Comparison of ENCODE assay signal across 21 cellular contexts in the genomic region with DNA sequence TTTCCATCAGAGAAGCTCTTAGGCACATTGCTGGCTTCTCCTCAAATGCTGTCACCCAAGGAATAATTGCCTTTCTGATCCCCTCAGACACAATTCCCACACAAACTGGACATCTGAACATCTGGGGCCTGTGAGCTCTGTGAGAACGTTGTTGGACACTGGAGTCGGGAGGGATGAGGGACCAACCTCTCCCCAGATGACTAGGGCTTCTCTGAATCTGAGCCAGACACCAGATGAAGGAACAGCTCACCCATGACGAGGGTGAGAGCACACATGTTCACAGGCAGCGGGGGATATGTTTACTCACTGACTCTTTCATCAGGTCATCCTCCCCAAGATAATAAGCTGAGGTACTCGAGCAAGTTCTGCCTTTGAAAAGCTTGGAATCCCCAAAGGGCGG.
A peak's percentile ranks its signal among the peaks of the same experiment; 100 is the strongest.
DNase-seq lines count a peak whose midpoint lies in the region; ATAC-seq and TF ChIP-seq lines count a peak whose summit lies in the region.
"Had no signal": no experiment of that assay in that cellular context is flagged by ENCODE, and none has a peak within 500 bp of the region (broad histone marks: within the 10 kb centered on the region; RNA-seq: fewer than 3 reads in every experiment).

No MANE protein-coding gene starts in this region.

- no peak overlapping the region; the same call in 1 of the 2 replicates for H3K27ac ChIP-seq in SU-DHL-6 (ENCODE audit: low read depth, low read length)
- H3K27ac ChIP-seq: KMS-11, neural progenitor cell had no signal

- H3K9me3 Mint-ChIP-seq in activated CD4-positive, alpha-beta memory T cell treated with anti-CD3 and anti-CD28 coated beads, Interleukin-2, amount 10 ng/mL, durations not matched to agents 7 days and 5 days: peaks cover 2% of the 10 kb centered on the region
- peaks cover 5% of the 10 kb centered on the region for H3K9me3 Mint-ChIP-seq in activated CD4-positive, alpha-beta memory T cell treated with anti-CD3 and anti-CD28 coated beads for 36 hours
- H3K9me3 Mint-ChIP-seq in activated CD8-positive, alpha-beta T cell treated with anti-CD3 and anti-CD28 coated beads for 36 hours: no peaks in the 10 kb centered on the region

- H3K4me3 ChIP-seq in SU-DHL-6 (ENCODE audit: insufficient read depth, low read length, poor library complexity, severe bottlenecking) (no peak overlapping the region), fibroblast of mammary gland (ENCODE audit: control insufficient read depth, low read depth, low read length) (no peak overlapping the region)
- H3K4me3 ChIP-seq: HAP-1, neural progenitor cell had no signal

- H3K27ac Mint-ChIP-seq in activated CD4-positive, alpha-beta memory T cell treated with anti-CD3 and anti-CD28 coated beads, Interleukin-2, amount 10 ng/mL, durations not matched to agents 7 days and 5 days: no peak overlapping the region
- no peak overlapping the region for H3K27ac Mint-ChIP-seq in activated CD4-positive, alpha-beta memory T cell treated with anti-CD3 and anti-CD28 coated beads for 36 hours
- no peak overlapping the region for H3K27ac Mint-ChIP-seq in activated CD8-positive, alpha-beta T cell treated with anti-CD3 and anti-CD28 coated beads for 36 hours
- H3K27ac Mint-ChIP-seq: neural progenitor cell; T-helper 1 cell treated with Interleukin-12 subunit alpha and Interleukin-12 subunit beta and Interleukin-4 antibody, amounts not matched to agents 30 μg/mL and 1 μg/mL, for 36 hours had no signal

- peaks cover 23% of the 10 kb centered on the region for H3F3A ChIP-seq in SU-DHL-6 (ENCODE audit: insufficient read depth)

- peaks cover 5% of the 10 kb centered on the region; the same call in 1 of the 2 replicates for H3K79me2 ChIP-seq in SU-DHL-6 (ENCODE audit: insufficient read depth, low read length)

- intact Hi-C loops in activated CD4-positive, alpha-beta memory T cell treated with anti-CD3 and anti-CD28 coated beads for 36 hours (cut with micrococcal nuclease): loop anchor here (5.0 kb wide), 1 partner anchor 34 kb away; no protein-coding TSS in a partner anchor
- intact Hi-C loops in activated CD8-positive, alpha-beta T cell treated with anti-CD3 and anti-CD28 coated beads for 36 hours (cut with micrococcal nuclease): no loop called here

- ATAC-seq in HG02885 (IDR thresholded peaks at IDR 0.05; ENCODE audit: poor library complexity, unreplicated experiment): no peak
- no peak for ATAC-seq in activated CD8-positive, alpha-beta T cell treated with anti-CD3 and anti-CD28 coated beads for 36 hours
- ATAC-seq: Panc1, sciatic nerve had no signal

- no peaks in the 10 kb centered on the region for H4K20me1 ChIP-seq in SU-DHL-6 (ENCODE audit: low read depth, low read length)

- H3K27me3 Mint-ChIP-seq in activated CD4-positive, alpha-beta memory T cell treated with anti-CD3 and anti-CD28 coated beads, Interleukin-2, amount 10 ng/mL, durations not matched to agents 7 days and 5 days: peaks cover 13% of the 10 kb centered on the region
- peaks cover 20% of the 10 kb centered on the region for H3K27me3 Mint-ChIP-seq in activated CD4-positive, alpha-beta memory T cell treated with anti-CD3 and anti-CD28 coated beads for 36 hours
- peaks cover 19% of the 10 kb centered on the region for H3K27me3 Mint-ChIP-seq in activated CD8-positive, alpha-beta T cell treated with anti-CD3 and anti-CD28 coated beads for 36 hours

- peaks cover 72% of the 10 kb centered on the region for H3K4me1 Mint-ChIP-seq in activated CD4-positive, alpha-beta memory T cell treated with anti-CD3 and anti-CD28 coated beads, Interleukin-2, amount 10 ng/mL, durations not matched to agents 7 days and 5 days
- peaks cover 50% of the 10 kb centered on the region for H3K4me1 Mint-ChIP-seq in activated CD4-positive, alpha-beta memory T cell treated with anti-CD3 and anti-CD28 coated beads for 36 hours (ENCODE audit: low read depth)
- peaks cover 31% of the 10 kb centered on the region for H3K4me1 Mint-ChIP-seq in activated CD8-positive, alpha-beta T cell treated with anti-CD3 and anti-CD28 coated beads for 36 hours (ENCODE audit: low read depth)

- TF ChIP-seq CTCF in SU-DHL-6 (IDR thresholded peaks at IDR 0.05; ENCODE audit: insufficient read depth, low read length, poor library complexity, severe bottlenecking): no peak
- TF ChIP-seq CTCF in fibroblast of mammary gland (conservative IDR thresholded peaks at IDR 0.05; ENCODE audit: control insufficient read depth, insufficient read depth, low read depth, low read length): no peak
- no peak for TF ChIP-seq CTCF in activated CD8-positive, alpha-beta T cell treated with anti-CD3 and anti-CD28 coated beads for 36 hours (IDR thresholded peaks at IDR 0.05)

- CTCF ChIA-PET in activated CD4-positive, alpha-beta memory T cell treated with anti-CD3 and anti-CD28 coated beads, Interleukin-2, amount 10 ng/mL, durations not matched to agents 7 days and 5 days (lab: Charles Lee): interaction anchor here (1.7 kb wide), 1 partner anchor 53 kb away, joined by 5 read pairs; no protein-coding TSS in a partner anchor
- CTCF ChIA-PET in activated CD4-positive, alpha-beta memory T cell treated with anti-CD3 and anti-CD28 coated beads for 36 hours (lab: Charles Lee): no interaction called here
- CTCF ChIA-PET in activated CD8-positive, alpha-beta T cell treated with anti-CD3 and anti-CD28 coated beads for 36 hours (lab: Charles Lee): interaction anchor here (0.9 to 2.0 kb wide), 4 partner anchors 9 to 1006 kb away, joined by 3 to 6 read pairs (median 4); no protein-coding TSS in a partner anchor

- peak overlapping the region; percentile 87 for H3K4me2 ChIP-seq in SU-DHL-6 (ENCODE audit: low read depth, low read length, poor library complexity, severe bottlenecking)
- H3K4me2 ChIP-seq: KMS-11, neural progenitor cell had no signal

- no peak overlapping the region for H3K4me3 Mint-ChIP-seq in activated CD4-positive, alpha-beta memory T cell treated with anti-CD3 and anti-CD28 coated beads, Interleukin-2, amount 10 ng/mL, durations not matched to agents 7 days and 5 days
- no peak overlapping the region for H3K4me3 Mint-ChIP-seq in activated CD4-positive, alpha-beta memory T cell treated with anti-CD3 and anti-CD28 coated beads for 36 hours
- H3K4me3 Mint-ChIP-seq in activated CD8-positive, alpha-beta T cell treated with anti-CD3 and anti-CD28 coated beads for 36 hours: no peak overlapping the region
- H3K4me3 Mint-ChIP-seq: neural progenitor cell; T-helper 1 cell treated with Interleukin-12 subunit alpha and Interleukin-12 subunit beta and Interleukin-4 antibody, amounts not matched to agents 30 μg/mL and 1 μg/mL, for 36 hours had no signal

- no peaks in the 10 kb centered on the region for H3K36me3 ChIP-seq in SU-DHL-6 (ENCODE audit: low read length)
- H3K36me3 ChIP-seq: HAP-1, neural progenitor cell had no signal

- POLR2A ChIA-PET in activated CD4-positive, alpha-beta memory T cell treated with anti-CD3 and anti-CD28 coated beads, Interleukin-2, amount 10 ng/mL, durations not matched to agents 7 days and 5 days (lab: Charles Lee): interaction anchor here (0.8 to 1.7 kb wide), 2 partner anchors 10 to 76 kb away, joined by 3 to 5 read pairs; no protein-coding TSS in a partner anchor
- POLR2A ChIA-PET in activated CD4-positive, alpha-beta memory T cell treated with anti-CD3 and anti-CD28 coated beads for 36 hours (lab: Charles Lee): interaction anchor here (1.4 to 1.9 kb wide), 2 partner anchors 29 to 35 kb away, joined by 3 to 5 read pairs; no protein-coding TSS in a partner anchor
- POLR2A ChIA-PET in activated CD8-positive, alpha-beta T cell treated with anti-CD3 and anti-CD28 coated beads for 36 hours (lab: Charles Lee): interaction anchor here (0.9 kb wide), 1 partner anchor 12 kb away, joined by 3 read pairs; no protein-coding TSS in a partner anchor

- H2AFZ ChIP-seq in SU-DHL-6 (ENCODE audit: low read depth, low read length, severe bottlenecking): no peak overlapping the region
- H2AFZ ChIP-seq: neural progenitor cell had no signal

- peaks cover 17% of the 10 kb centered on the region for H3K36me3 Mint-ChIP-seq in activated CD4-positive, alpha-beta memory T cell treated with anti-CD3 and anti-CD28 coated beads, Interleukin-2, amount 10 ng/mL, durations not matched to agents 7 days and 5 days (ENCODE audit: low read depth)
- H3K36me3 Mint-ChIP-seq in activated CD4-positive, alpha-beta memory T cell treated with anti-CD3 and anti-CD28 coated beads for 36 hours: peaks cover 3% of the 10 kb centered on the region
- H3K36me3 Mint-ChIP-seq in activated CD8-positive, alpha-beta T cell treated with anti-CD3 and anti-CD28 coated beads for 36 hours (ENCODE audit: low read depth): no peaks in the 10 kb centered on the region

- DNase-seq in activated CD4-positive, alpha-beta memory T cell treated with anti-CD3 and anti-CD28 coated beads, Interleukin-2, amount 10 ng/mL, durations not matched to agents 7 days and 5 days: peak; percentile 3
- DNase-seq in activated CD4-positive, alpha-beta memory T cell treated with anti-CD3 and anti-CD28 coated beads for 36 hours: no peak
- DNase-seq in fibroblast of mammary gland (ENCODE audit: low read depth) (peak; percentile 100), SK-N-DZ (ENCODE audit: low spot score) (no peak)
- no peak for DNase-seq in stimulated activated CD4-positive, alpha-beta T cell treated with anti-CD3 and anti-CD28 coated beads, Interleukin-2, amount 100 ng/mL, for 48 hours
- DNase-seq in activated CD8-positive, alpha-beta T cell treated with anti-CD3 and anti-CD28 coated beads for 36 hours: no peak
- DNase-seq: activated CD4-positive, alpha-beta T cell treated with anti-CD3 and anti-CD28 coated beads for 4 hours; aorta; Caco-2; mesendoderm; NCI-H1417 treated with DMSO at 0.1 percent for 48 hours; NCI-H2227 treated with DMSO at 0.1 percent for 48 hours; stimulated activated naive CD4-positive, alpha-beta T cell treated with Interleukin-2 at 50 U/mL for 16 hours had no signal

- H3K9me3 ChIP-seq in SU-DHL-6 (ENCODE audit: insufficient read depth, low read length): no peaks in the 10 kb centered on the region
- H3K9me3 ChIP-seq: Caco-2, HAP-1 had no signal

- H3K9me2 ChIP-seq in SU-DHL-6 (replicated peaks; ENCODE audit: insufficient read depth, low read length): no peaks in the 10 kb centered on the region

- no peaks in the 10 kb centered on the region for H3K27me3 ChIP-seq in SU-DHL-6 (ENCODE audit: low read length)

- H3K9ac ChIP-seq in SU-DHL-6 (ENCODE audit: low read length): no peak overlapping the region
- H3K9ac ChIP-seq: KMS-11, neural progenitor cell had no signal

Comparison
In these comparisons a context has a peak if more than half of its experiments do, and no peak if none do; other contexts are left out.
1. DNase-seq: peak in activated CD4-positive, alpha-beta memory T cell treated with anti-CD3 and anti-CD28 coated beads, Interleukin-2, amount 10 ng/mL, durations not matched to agents 7 days and 5 days (single experiment) and fibroblast of mammary gland (single experiment); none in activated CD4-positive, alpha-beta memory T cell treated with anti-CD3 and anti-CD28 coated beads for 36 hours (single experiment), stimulated activated CD4-positive, alpha-beta T cell treated with anti-CD3 and anti-CD28 coated beads, Interleukin-2, amount 100 ng/mL, for 48 hours (0 of 2), activated CD8-positive, alpha-beta T cell treated with anti-CD3 and anti-CD28 coated beads for 36 hours (single experiment) and SK-N-DZ (single experiment).